In the genomic region with DNA sequence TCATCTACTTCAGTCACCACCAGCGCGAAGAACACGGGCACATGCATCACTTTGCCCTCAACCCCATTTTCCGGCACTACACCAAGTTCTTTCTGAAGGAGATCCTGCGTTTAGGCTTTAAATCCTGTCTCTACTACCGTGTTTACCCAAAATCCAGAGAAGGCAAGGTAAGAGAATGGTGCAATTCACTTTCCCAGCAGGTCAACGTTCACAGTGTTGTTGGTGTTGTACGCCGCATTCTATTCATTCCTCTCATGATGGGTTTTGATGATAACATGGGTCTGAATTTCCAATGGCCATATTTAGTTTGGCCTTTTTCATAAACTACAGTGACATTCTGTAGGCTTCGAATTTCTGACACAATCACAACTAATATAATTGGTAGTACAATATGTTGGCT, we compare ENCODE assay signal across 34 cellular contexts.
"Had no signal": no experiment of that assay in that cellular context is flagged by ENCODE, and none has a peak within 500 bp of the region (broad histone marks: within the 10 kb centered on the region; RNA-seq: fewer than 3 reads in every experiment).

No MANE protein-coding gene starts in this region.

- H3K9me3 ChIP-seq: MG63 had no signal

- H3K36me3 ChIP-seq: MG63 had no signal

- H3K27me3 ChIP-seq: MG63 had no signal

- H3K4me3 ChIP-seq: MG63 had no signal

- DNase-seq: Kasumi-1, MG63, MM.1S, MV-4-11, NCI-H1048, NCI-H1092, NCI-H1092 treated with DMSO at 0.1 percent for 48 hours, NCI-H1105, NCI-H1105 treated with DMSO at 0.1 percent for 48 hours, NCI-H1417, NCI-H1417 treated with DMSO at 0.1 percent for 48 hours, NCI-H1436, NCI-H1436 treated with DMSO at 0.1 percent for 48 hours, NCI-H146, NCI-H1694, NCI-H1694 treated with DMSO at 0.1 percent for 48 hours, NCI-H187, NCI-H187 treated with DMSO at 0.1 percent for 48 hours, NCI-H1930, NCI-H2029, NCI-H2029 treated with DMSO at 0.1 percent for 48 hours, NCI-H2081, NCI-H2081 treated with DMSO at 0.1 percent for 48 hours, NCI-H2107, NCI-H2171, NCI-H2171 treated with DMSO at 0.1 percent for 48 hours, NCI-H2227 treated with DMSO at 0.1 percent for 48 hours, NCI-H226, NCI-H345, NCI-H446, NCI-H446 treated with DMSO at 0.1 percent for 48 hours, NCI-H510A, NCI-H510A treated with DMSO at 0.1 percent for 48 hours, NCI-H524 had no signal
